Comparison of ENCODE assay signal across 8 cellular contexts in genomic region chrX:100819837-100820666, GRCh38. TPM values are rescaled to one million over a fixed set of nuclear protein-coding genes. Genes with fewer than 3 reads are reported as not detected.
DNase-seq lines count a peak whose midpoint lies in the region; ATAC-seq and TF ChIP-seq lines count a peak whose summit lies in the region.

Gene CSTF2, plus strand, starts transcription at chrX:100820391. Its CDS starts 26 bp downstream, at chrX:100820417.

- DNase-seq in ELR (ENCODE audit: low read depth) (peak; percentile 86), H4 (ENCODE audit: low spot score) (peak; percentile 85), LNCaP clone FGC (ENCODE audit: low read depth) (peak; percentile 59), RWPE2 (ENCODE audit: low spot score) (peak; percentile 76), fibroblast of the aortic adventitia (ENCODE audit: low read depth) (peak; percentile 78), nephron progenitor cell (peak; percentile 74)
- peak; percentile 75 for DNase-seq in activated T-helper 2 cell treated with anti-CD3 and anti-CD28 coated beads, Interferon-gamma antibody, Interleukin-2, Interleukin-4, amounts not matched to agents 10 μg/mL and 5 μg/mL and 100 μg/mL, durations not matched to agents 14 hours and 24 hours and 36 hours (ENCODE audit: low spot score)

- ATAC-seq in RWPE2 (ENCODE audit: low read depth) = peak; percentile 99

- no peak for TF ChIP-seq CTCF in LNCaP clone FGC (IDR thresholded peaks at IDR 0.05; ENCODE audit: control insufficient read depth, extremely low read depth, insufficient read depth)
- no peak for TF ChIP-seq CTCF in RWPE2 (IDR thresholded peaks at IDR 0.05; ENCODE audit: poor library complexity, severe bottlenecking)
- peak; percentile 22 for TF ChIP-seq CTCF in fibroblast of the aortic adventitia (IDR thresholded peaks at IDR 0.05; ENCODE audit: insufficient read depth, low read length)
- no peak for TF ChIP-seq CTCF in nephron progenitor cell (IDR thresholded peaks at IDR 0.05)

- H3K36me3 ChIP-seq in RWPE2 (ENCODE audit: low read depth) = peaks cover 25% of the 10 kb centered on the region

- H3K4me3 ChIP-seq in LNCaP clone FGC (ENCODE audit: low read depth, low read length) (peak within 1 kb of the TSS; percentile 91), RWPE2 (ENCODE audit: severe bottlenecking) (peak within 1 kb of the TSS; percentile 50), fibroblast of the aortic adventitia (ENCODE audit: low read depth, low read length) (peak within 1 kb of the TSS; percentile 82)

- peak within 1 kb of the TSS; percentile 97 for H3K27ac Mint-ChIP-seq in activated T-helper 2 cell treated with anti-CD3 and anti-CD28 coated beads, Interferon-gamma antibody, Interleukin-2, Interleukin-4, amounts not matched to agents 10 μg/mL and 5 μg/mL and 100 μg/mL, durations not matched to agents 14 hours and 24 hours and 36 hours
- peak within 1 kb of the TSS; percentile 62 for H3K27ac Mint-ChIP-seq in nephron progenitor cell
- H3K27ac Mint-ChIP-seq in stimulated activated naive CD8-positive, alpha-beta T cell treated with anti-CD3 and anti-CD28 coated beads, Interleukin-15, Interleukin-2, amounts not matched to agents 100 ng/mL and 50 ng/mL, for 24 hours = peak within 1 kb of the TSS; percentile 99

- peaks cover 6% of the 10 kb centered on the region for H3K27me3 Mint-ChIP-seq in activated T-helper 2 cell treated with anti-CD3 and anti-CD28 coated beads, Interferon-gamma antibody, Interleukin-2, Interleukin-4, amounts not matched to agents 10 μg/mL and 5 μg/mL and 100 μg/mL, durations not matched to agents 14 hours and 24 hours and 36 hours (ENCODE audit: low read depth)
- H3K27me3 Mint-ChIP-seq in nephron progenitor cell (ENCODE audit: low read depth, poor library complexity) = peaks cover 31% of the 10 kb centered on the region
- peaks cover 10% of the 10 kb centered on the region for H3K27me3 Mint-ChIP-seq in stimulated activated naive CD8-positive, alpha-beta T cell treated with anti-CD3 and anti-CD28 coated beads, Interleukin-15, Interleukin-2, amounts not matched to agents 100 ng/mL and 50 ng/mL, for 24 hours

- intact Hi-C loops in activated T-helper 2 cell treated with anti-CD3 and anti-CD28 coated beads, Interferon-gamma antibody, Interleukin-2, Interleukin-4, amounts not matched to agents 10 μg/mL and 5 μg/mL and 100 μg/mL, durations not matched to agents 14 hours and 24 hours and 36 hours (cut with micrococcal nuclease) = loop anchor here (1.0 to 10.0 kb wide), 6 partner anchors 10 to 387 kb away; partner anchors contain the start of genes CENPI, TRMT2B and XKRX

- H3K4me3 Mint-ChIP-seq in activated T-helper 2 cell treated with anti-CD3 and anti-CD28 coated beads, Interferon-gamma antibody, Interleukin-2, Interleukin-4, amounts not matched to agents 10 μg/mL and 5 μg/mL and 100 μg/mL, durations not matched to agents 14 hours and 24 hours and 36 hours (ENCODE audit: low read depth) = peak within 1 kb of the TSS; percentile 91
- H3K4me3 Mint-ChIP-seq in nephron progenitor cell = peak within 1 kb of the TSS; percentile 84
- peak within 1 kb of the TSS; percentile 92 for H3K4me3 Mint-ChIP-seq in stimulated activated naive CD8-positive, alpha-beta T cell treated with anti-CD3 and anti-CD28 coated beads, Interleukin-15, Interleukin-2, amounts not matched to agents 100 ng/mL and 50 ng/mL, for 24 hours

- H3K4me1 Mint-ChIP-seq in activated T-helper 2 cell treated with anti-CD3 and anti-CD28 coated beads, Interferon-gamma antibody, Interleukin-2, Interleukin-4, amounts not matched to agents 10 μg/mL and 5 μg/mL and 100 μg/mL, durations not matched to agents 14 hours and 24 hours and 36 hours (ENCODE audit: low read depth) = peaks cover 10% of the 10 kb centered on the region
- H3K4me1 Mint-ChIP-seq in nephron progenitor cell = peaks cover 6% of the 10 kb centered on the region
- peaks cover 10% of the 10 kb centered on the region for H3K4me1 Mint-ChIP-seq in stimulated activated naive CD8-positive, alpha-beta T cell treated with anti-CD3 and anti-CD28 coated beads, Interleukin-15, Interleukin-2, amounts not matched to agents 100 ng/mL and 50 ng/mL, for 24 hours (ENCODE audit: low read depth)

- no peaks in the 10 kb centered on the region for H3K9me3 ChIP-seq in RWPE2 (ENCODE audit: severe bottlenecking)

- H3K9me3 Mint-ChIP-seq in activated T-helper 2 cell treated with anti-CD3 and anti-CD28 coated beads, Interferon-gamma antibody, Interleukin-2, Interleukin-4, amounts not matched to agents 10 μg/mL and 5 μg/mL and 100 μg/mL, durations not matched to agents 14 hours and 24 hours and 36 hours = peaks cover 4% of the 10 kb centered on the region
- peaks cover 55% of the 10 kb centered on the region for H3K9me3 Mint-ChIP-seq in nephron progenitor cell
- H3K9me3 Mint-ChIP-seq in stimulated activated naive CD8-positive, alpha-beta T cell treated with anti-CD3 and anti-CD28 coated beads, Interleukin-15, Interleukin-2, amounts not matched to agents 100 ng/mL and 50 ng/mL, for 24 hours = peaks cover 3% of the 10 kb centered on the region

- H3K4me1 ChIP-seq in RWPE2 (ENCODE audit: insufficient read depth, poor library complexity, severe bottlenecking) = peaks cover 3% of the 10 kb centered on the region

- H3K27ac ChIP-seq in RWPE2 (ENCODE audit: poor library complexity, severe bottlenecking) = no peak within 1 kb of the TSS

- no peaks in the 10 kb centered on the region for H3K27me3 ChIP-seq in RWPE2 (ENCODE audit: insufficient read depth, poor library complexity, severe bottlenecking)

- H3K36me3 Mint-ChIP-seq in activated T-helper 2 cell treated with anti-CD3 and anti-CD28 coated beads, Interferon-gamma antibody, Interleukin-2, Interleukin-4, amounts not matched to agents 10 μg/mL and 5 μg/mL and 100 μg/mL, durations not matched to agents 14 hours and 24 hours and 36 hours (ENCODE audit: low read depth) = peaks cover 22% of the 10 kb centered on the region
- peaks cover 25% of the 10 kb centered on the region for H3K36me3 Mint-ChIP-seq in nephron progenitor cell (ENCODE audit: low read depth)
- H3K36me3 Mint-ChIP-seq in stimulated activated naive CD8-positive, alpha-beta T cell treated with anti-CD3 and anti-CD28 coated beads, Interleukin-15, Interleukin-2, amounts not matched to agents 100 ng/mL and 50 ng/mL, for 24 hours (ENCODE audit: low read depth) = peaks cover 32% of the 10 kb centered on the region

RNA-seq across cellular contexts. Expression of gene CSTF2, which starts in this region (rescaled TPM):
- total RNA-seq in H4 (2014; rRNA removed; shearing (Covaris generic)) = 26.1 and 28.7 TPM in 2 replicates
- 51.1 and 52.7 TPM in 2 replicates for total RNA-seq in activated T-helper 2 cell treated with anti-CD3 and anti-CD28 coated beads, Interferon-gamma antibody, Interleukin-2, Interleukin-4, amounts not matched to agents 10 μg/mL and 5 μg/mL and 100 μg/mL, durations not matched to agents 14 hours and 24 hours and 36 hours
- total RNA-seq in fibroblast of the aortic adventitia (ENCODE audit: low replicate concordance) = 12.5 and 22.3 TPM in 2 replicates
